In genomic region chr11:125020342-125020741, GRCh38 we compare ENCODE assay signal across 16 cellular contexts. TPM values are rescaled to one million over a fixed set of nuclear protein-coding genes. Genes with fewer than 3 reads are reported as not detected.
DNase-seq lines count a peak whose midpoint lies in the region; ATAC-seq and TF ChIP-seq lines count a peak whose summit lies in the region.
"Had no signal": no experiment of that assay in that cellular context is flagged by ENCODE, and none has a peak within 500 bp of the region (broad histone marks: within the 10 kb centered on the region; RNA-seq: fewer than 3 reads in every experiment).

No MANE protein-coding gene starts in this region.

- no peak for ATAC-seq in HG03378 (IDR thresholded peaks at IDR 0.05; ENCODE audit: unreplicated experiment)
- no peak for ATAC-seq in GM21528 (IDR thresholded peaks at IDR 0.05; ENCODE audit: low FRiP score, unreplicated experiment)
- ATAC-seq: GM12878, GM23338 had no signal

- TF ChIP-seq CTCF in LNCaP clone FGC (IDR thresholded peaks at IDR 0.05; ENCODE audit: control insufficient read depth, extremely low read depth, insufficient read depth) (no peak), fibroblast of villous mesenchyme (IDR thresholded peaks at IDR 0.05; ENCODE audit: insufficient read depth, low read depth, low read length) (no peak), stomach (IDR thresholded peaks at IDR 0.05) (no peak)

- H3K4me1 ChIP-seq in stomach = peaks cover 0 to 3% (median 0%) of the 10 kb centered on the region in 4 donors
- H3K4me1 ChIP-seq: BLaER1 had no signal

- H3K4me3 ChIP-seq in LNCaP clone FGC (ENCODE audit: low read depth, low read length) (peak overlapping the region; percentile 25; the same call in 1 of the 2 replicates), fibroblast of villous mesenchyme (ENCODE audit: low read depth, low read length) (no peak overlapping the region), stomach (no peak overlapping the region)
- H3K4me3 ChIP-seq: BLaER1, GM12878, GM23338 had no signal

- no peaks in the 10 kb centered on the region for H3K36me3 ChIP-seq in stomach
- H3K36me3 ChIP-seq: BLaER1 had no signal

- intact Hi-C loops in stomach (cut with DNase I; ENCODE audit: low total_unique reads) = no loop called here

- peak; percentile 1 for DNase-seq in NCI-H146 (lab: John Stamatoyannopoulos, UW)
- DNase-seq in NCI-H146 treated with DMSO at 0.1 percent for 48 hours (lab: John Stamatoyannopoulos, UW; ENCODE audit: unreplicated experiment) = no peak
- DNase-seq in LNCaP clone FGC (ENCODE audit: low read depth) = peak; percentile 39
- DNase-seq in fibroblast of villous mesenchyme (ENCODE audit: low read depth) = peak; percentile 10
- no peak for DNase-seq in stomach
- DNase-seq: CD4-positive, CD25-positive, alpha-beta regulatory T cell; DMS79; H7 had no signal

- H3K27ac ChIP-seq in stomach = peak overlapping the region in 3 of 5 donors; percentile 21 to 35 (median 28)
- H3K27ac ChIP-seq: 22Rv1, BLaER1 had no signal

- TF ChIP-seq POLR2A in stomach (IDR thresholded peaks at IDR 0.05) = no peak

- H3K9me3 ChIP-seq in stomach = no peaks in the 10 kb centered on the region
- H3K9me3 ChIP-seq: BLaER1 had no signal

- WGBS in stomach, 5 donors = 28 to 51% (median 43%) methylated on average over 2 of the region's 2 CpGs

- H3K27me3 ChIP-seq in stomach = no peaks in the 10 kb centered on the region
- H3K27me3 ChIP-seq: BLaER1 had no signal

- no peak for TF ChIP-seq EP300 in stomach (IDR thresholded peaks at IDR 0.05)

RNA-seq across cellular contexts. Expression of gene SLC37A2, which starts 42.8 kb away (rescaled TPM):
- total RNA-seq in fibroblast of villous mesenchyme (0.97 and 1.7 TPM in 2 replicates), stomach (1 to 10 TPM in 2 of 5 donors, under 1 TPM in 1, not detected in 2; 0.87 to 5.3 (median 3.9) TPM)
- 1 to 10 TPM; 2.1 to 4.9 (median 2.6) TPM for polyA plus RNA-seq in stomach
- total RNA-seq: A673; CD4-positive, CD25-positive, alpha-beta regulatory T cell; G401 had no signal

Comparison
In these comparisons a context has a peak if more than half of its experiments do, and no peak if none do; other contexts are left out.
1. DNase-seq: peak in NCI-H146 (single experiment), LNCaP clone FGC (single experiment) and fibroblast of villous mesenchyme (single experiment); none in NCI-H146 treated with DMSO at 0.1 percent for 48 hours (single experiment) and stomach (single experiment).